ENCODE assay signal across 32 cellular contexts in genomic region chr4:119783200-119783978, GRCh38.
"Had no signal": no experiment of that assay in that cellular context is flagged by ENCODE, and none has a peak within 500 bp of the region (broad histone marks: within the 10 kb centered on the region; RNA-seq: fewer than 3 reads in every experiment).

No MANE protein-coding gene starts in this region.

- H3K27me3 ChIP-seq: body of pancreas, breast epithelium, Peyer's patch had no signal

- H3K4me1 ChIP-seq: body of pancreas, breast epithelium, Peyer's patch had no signal

- H3K36me3 ChIP-seq: breast epithelium, Peyer's patch, WERI-Rb-1 had no signal

- FAIRE-seq: astrocyte had no signal

- H3K9me3 ChIP-seq: body of pancreas, Peyer's patch had no signal

- DNase-seq: activated CD4-positive, alpha-beta memory T cell treated with anti-CD3 and anti-CD28 coated beads, Interleukin-2, amount 10 ng/mL, durations not matched to agents 7 days and 5 days; activated CD4-positive, alpha-beta T cell treated with anti-CD3 and anti-CD28 coated beads for 1 hour; activated CD4-positive, alpha-beta T cell treated with anti-CD3 and anti-CD28 coated beads for 48 hours; activated CD4-positive, CD25-positive, alpha-beta regulatory T cell; activated CD8-positive, alpha-beta memory T cell treated with anti-CD3 and anti-CD28 coated beads for 24 hours; activated CD8-positive, alpha-beta memory T cell treated with anti-CD3 and anti-CD28 coated beads, Interleukin-2, amount 10 ng/mL, durations not matched to agents 7 days and 5 days; activated CD8-positive, alpha-beta memory T cell treated with anti-CD3 and anti-CD28 coated beads, Interleukin-2, amount 50 U/mL, for 48 hours; activated effector memory CD4-positive, alpha-beta T cell treated with Interleukin-2 at 50 U/mL for 16 hours; activated naive CD4-positive, alpha-beta T cell; activated naive CD8-positive, alpha-beta T cell treated with anti-CD3 and anti-CD28 coated beads, Interleukin-2, amount 10 ng/mL, durations not matched to agents 7 days and 5 days; activated T-cell treated with anti-CD3 and anti-CD28 coated beads, Interleukin-2, amount 50 U/mL, for 48 hours; body of pancreas; NCI-H1092 treated with DMSO at 0.1 percent for 48 hours; NCI-H1417; NCI-H146; NCI-H187; NCI-H2029 treated with DMSO at 0.1 percent for 48 hours; NCI-H226; NCI-H524 treated with DMSO at 0.1 percent for 48 hours; NK-92 treated with Interleukin-12 subunit alpha and Interleukin-12 subunit beta, amount 100 ng/mL, for 24 hours; PC-3; Right ventricle myocardium superior; SW 1271; T-helper 1 cell; T-helper 2 cell; T1000; WERI-Rb-1 had no signal

- H3K4me3 ChIP-seq: body of pancreas, breast epithelium, Peyer's patch had no signal

- ATAC-seq: activated CD8-positive, alpha-beta memory T cell treated with anti-CD3 and anti-CD28 coated beads, Interleukin-2, amount 10 ng/mL, durations not matched to agents 7 days and 5 days; body of pancreas; PC-3 had no signal

- H3K27ac ChIP-seq: body of pancreas, breast epithelium, KMS-11, Peyer's patch, RWPE1, WERI-Rb-1 had no signal
